Comparison of ENCODE assay signal across 1 cellular context in the genomic region with DNA sequence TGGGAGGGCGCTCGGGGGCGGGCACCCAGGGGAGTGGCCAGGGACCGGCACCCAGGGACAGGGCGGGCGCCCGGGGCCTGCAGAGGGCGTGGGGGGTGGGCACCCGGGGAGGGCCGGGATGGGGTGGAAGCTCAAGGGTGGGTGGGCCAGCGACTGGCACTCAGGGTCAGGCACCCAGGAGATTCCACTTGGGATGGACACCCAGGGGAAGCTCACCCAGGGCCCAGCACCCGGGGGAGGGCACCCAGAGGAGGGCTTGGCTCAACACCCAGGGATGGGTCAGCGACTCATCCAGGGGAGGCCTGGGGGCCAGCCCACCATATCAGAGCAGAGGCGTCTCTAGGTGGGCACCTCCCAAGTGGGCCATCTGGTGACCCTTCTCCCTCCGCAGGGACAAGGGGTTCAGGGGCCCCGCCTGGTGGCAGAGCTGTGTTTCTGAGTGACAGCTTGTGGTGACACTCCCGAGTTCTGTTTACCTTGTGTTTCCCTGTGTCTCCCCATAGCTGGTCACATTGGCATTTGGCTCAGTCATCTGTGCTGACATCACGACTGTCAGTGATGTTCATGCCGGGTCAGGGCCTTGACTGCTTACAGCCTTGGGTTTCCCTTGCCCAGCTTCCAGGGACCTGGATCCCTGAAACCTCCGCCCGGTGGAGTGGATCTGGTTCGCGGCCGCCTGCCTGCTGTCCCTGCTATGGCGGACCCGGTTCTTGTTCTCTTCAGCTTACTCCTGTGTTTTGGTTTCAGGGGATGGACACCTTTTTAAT.
TF ChIP-seq lines count a peak whose summit lies in the region.

No MANE protein-coding gene starts in this region.

TF ChIP-seq in HepG2, 621 proteins besides CTCF, POLR2A, EP300 and RAD21 (continued from another document and continues in another):
- TF ChIP-seq, protein P1, sequence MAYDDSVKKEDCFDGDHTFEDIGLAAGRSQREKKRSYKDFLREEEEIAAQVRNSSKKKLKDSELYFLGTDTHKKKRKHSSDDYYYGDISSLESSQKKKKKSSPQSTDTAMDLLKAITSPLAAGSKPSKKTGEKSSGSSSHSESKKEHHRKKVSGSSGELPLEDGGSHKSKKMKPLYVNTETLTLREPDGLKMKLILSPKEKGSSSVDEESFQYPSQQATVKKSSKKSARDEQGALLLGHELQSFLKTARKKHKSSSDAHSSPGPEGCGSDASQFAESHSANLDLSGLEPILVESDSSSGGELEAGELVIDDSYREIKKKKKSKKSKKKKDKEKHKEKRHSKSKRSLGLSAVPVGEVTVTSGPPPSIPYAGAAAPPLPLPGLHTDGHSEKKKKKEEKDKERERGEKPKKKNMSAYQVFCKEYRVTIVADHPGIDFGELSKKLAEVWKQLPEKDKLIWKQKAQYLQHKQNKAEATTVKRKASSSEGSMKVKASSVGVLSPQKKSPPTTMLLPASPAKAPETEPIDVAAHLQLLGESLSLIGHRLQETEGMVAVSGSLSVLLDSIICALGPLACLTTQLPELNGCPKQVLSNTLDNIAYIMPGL (CRISPR knock-in tag; IDR thresholded peaks at IDR 0.05; ENCODE audit: borderline replicate concordance in 1 of 2, low read depth in 1 of 2), result 0 out of 4 replicates have a peak, but pooled peaks of 1 of the 2 experiments have one; percentile 26
- TF ChIP-seq ZNF776 (CRISPR knock-in tag; IDR thresholded peaks at IDR 0.05) (peak; percentile 35; the same call in 1 of the 2 replicates), ONECUT2 (CRISPR knock-in tag; IDR thresholded peaks at IDR 0.05) (no peak), DNMT3B (CRISPR knock-in tag; conservative IDR thresholded peaks at IDR 0.05) (no peak), MZF1 (CRISPR knock-in tag; IDR thresholded peaks at IDR 0.05; ENCODE audit: borderline replicate concordance) (no peak), XRCC5 (optimal IDR thresholded peaks at IDR 0.05; ENCODE audit: low read length) (peak; percentile 27), ZNF124 (CRISPR knock-in tag; IDR thresholded peaks at IDR 0.05) (0 out of 2 replicates have a peak, but pooled peaks have one; percentile 54), ZNF256 (CRISPR knock-in tag; conservative IDR thresholded peaks at IDR 0.05) (no peak), MXD4 (CRISPR knock-in tag; IDR thresholded peaks at IDR 0.05) (0 out of 2 replicates have a peak, but pooled peaks have one; percentile 25), NFKB2 (CRISPR knock-in tag; IDR thresholded peaks at IDR 0.05; ENCODE audit: borderline replicate concordance) (0 out of 2 replicates have a peak, but pooled peaks have one; percentile 20), RORA (CRISPR knock-in tag; IDR thresholded peaks at IDR 0.05) (no peak)
- TF ChIP-seq, protein P2, sequence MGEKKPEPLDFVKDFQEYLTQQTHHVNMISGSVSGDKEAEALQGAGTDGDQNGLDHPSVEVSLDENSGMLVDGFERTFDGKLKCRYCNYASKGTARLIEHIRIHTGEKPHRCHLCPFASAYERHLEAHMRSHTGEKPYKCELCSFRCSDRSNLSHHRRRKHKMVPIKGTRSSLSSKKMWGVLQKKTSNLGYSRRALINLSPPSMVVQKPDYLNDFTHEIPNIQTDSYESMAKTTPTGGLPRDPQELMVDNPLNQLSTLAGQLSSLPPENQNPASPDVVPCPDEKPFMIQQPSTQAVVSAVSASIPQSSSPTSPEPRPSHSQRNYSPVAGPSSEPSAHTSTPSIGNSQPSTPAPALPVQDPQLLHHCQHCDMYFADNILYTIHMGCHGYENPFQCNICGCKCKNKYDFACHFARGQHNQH (CRISPR knock-in tag; IDR thresholded peaks at IDR 0.05), result 0 out of 2 replicates have a peak, but pooled peaks have one; percentile 37
- TF ChIP-seq, protein P3, sequence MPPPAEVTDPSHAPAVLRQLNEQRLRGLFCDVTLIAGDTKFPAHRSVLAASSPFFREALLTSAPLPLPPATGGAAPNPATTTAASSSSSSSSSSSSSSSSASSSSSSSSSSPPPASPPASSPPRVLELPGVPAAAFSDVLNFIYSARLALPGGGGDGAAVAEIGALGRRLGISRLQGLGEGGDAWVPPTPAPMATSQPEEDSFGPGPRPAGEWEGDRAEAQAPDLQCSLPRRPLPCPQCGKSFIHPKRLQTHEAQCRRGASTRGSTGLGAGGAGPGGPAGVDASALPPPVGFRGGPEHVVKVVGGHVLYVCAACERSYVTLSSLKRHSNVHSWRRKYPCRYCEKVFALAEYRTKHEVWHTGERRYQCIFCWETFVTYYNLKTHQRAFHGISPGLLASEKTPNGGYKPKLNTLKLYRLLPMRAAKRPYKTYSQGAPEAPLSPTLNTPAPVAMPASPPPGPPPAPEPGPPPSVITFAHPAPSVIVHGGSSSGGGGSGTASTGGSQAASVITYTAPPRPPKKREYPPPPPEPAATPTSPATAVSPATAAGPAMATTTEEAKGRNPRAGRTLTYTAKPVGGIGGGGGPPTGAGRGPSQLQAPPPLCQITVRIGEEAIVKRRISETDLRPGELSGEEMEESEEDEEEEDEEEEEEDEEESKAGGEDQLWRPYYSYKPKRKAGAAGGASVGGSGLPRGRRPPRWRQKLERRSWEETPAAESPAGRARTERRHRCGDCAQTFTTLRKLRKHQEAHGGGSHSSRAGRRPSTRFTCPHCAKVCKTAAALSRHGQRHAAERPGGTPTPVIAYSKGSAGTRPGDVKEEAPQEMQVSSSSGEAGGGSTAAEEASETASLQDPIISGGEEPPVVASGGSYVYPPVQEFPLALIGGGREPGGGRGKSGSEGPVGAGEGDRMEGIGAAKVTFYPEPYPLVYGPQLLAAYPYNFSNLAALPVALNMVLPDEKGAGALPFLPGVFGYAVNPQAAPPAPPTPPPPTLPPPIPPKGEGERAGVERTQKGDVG (CRISPR knock-in tag; IDR thresholded peaks at IDR 0.05; ENCODE audit: borderline replicate concordance), result peak; percentile 41; the same call in 1 of the 2 replicates
- TF ChIP-seq, protein P4, sequence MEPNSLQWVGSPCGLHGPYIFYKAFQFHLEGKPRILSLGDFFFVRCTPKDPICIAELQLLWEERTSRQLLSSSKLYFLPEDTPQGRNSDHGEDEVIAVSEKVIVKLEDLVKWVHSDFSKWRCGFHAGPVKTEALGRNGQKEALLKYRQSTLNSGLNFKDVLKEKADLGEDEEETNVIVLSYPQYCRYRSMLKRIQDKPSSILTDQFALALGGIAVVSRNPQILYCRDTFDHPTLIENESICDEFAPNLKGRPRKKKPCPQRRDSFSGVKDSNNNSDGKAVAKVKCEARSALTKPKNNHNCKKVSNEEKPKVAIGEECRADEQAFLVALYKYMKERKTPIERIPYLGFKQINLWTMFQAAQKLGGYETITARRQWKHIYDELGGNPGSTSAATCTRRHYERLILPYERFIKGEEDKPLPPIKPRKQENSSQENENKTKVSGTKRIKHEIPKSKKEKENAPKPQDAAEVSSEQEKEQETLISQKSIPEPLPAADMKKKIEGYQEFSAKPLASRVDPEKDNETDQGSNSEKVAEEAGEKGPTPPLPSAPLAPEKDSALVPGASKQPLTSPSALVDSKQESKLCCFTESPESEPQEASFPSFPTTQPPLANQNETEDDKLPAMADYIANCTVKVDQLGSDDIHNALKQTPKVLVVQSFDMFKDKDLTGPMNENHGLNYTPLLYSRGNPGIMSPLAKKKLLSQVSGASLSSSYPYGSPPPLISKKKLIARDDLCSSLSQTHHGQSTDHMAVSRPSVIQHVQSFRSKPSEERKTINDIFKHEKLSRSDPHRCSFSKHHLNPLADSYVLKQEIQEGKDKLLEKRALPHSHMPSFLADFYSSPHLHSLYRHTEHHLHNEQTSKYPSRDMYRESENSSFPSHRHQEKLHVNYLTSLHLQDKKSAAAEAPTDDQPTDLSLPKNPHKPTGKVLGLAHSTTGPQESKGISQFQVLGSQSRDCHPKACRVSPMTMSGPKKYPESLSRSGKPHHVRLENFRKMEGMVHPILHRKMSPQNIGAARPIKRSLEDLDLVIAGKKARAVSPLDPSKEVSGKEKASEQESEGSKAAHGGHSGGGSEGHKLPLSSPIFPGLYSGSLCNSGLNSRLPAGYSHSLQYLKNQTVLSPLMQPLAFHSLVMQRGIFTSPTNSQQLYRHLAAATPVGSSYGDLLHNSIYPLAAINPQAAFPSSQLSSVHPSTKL (CRISPR knock-in tag; IDR thresholded peaks at IDR 0.05), result peak; percentile 42; the same call in 1 of the 2 replicates
- TF ChIP-seq, protein P5, sequence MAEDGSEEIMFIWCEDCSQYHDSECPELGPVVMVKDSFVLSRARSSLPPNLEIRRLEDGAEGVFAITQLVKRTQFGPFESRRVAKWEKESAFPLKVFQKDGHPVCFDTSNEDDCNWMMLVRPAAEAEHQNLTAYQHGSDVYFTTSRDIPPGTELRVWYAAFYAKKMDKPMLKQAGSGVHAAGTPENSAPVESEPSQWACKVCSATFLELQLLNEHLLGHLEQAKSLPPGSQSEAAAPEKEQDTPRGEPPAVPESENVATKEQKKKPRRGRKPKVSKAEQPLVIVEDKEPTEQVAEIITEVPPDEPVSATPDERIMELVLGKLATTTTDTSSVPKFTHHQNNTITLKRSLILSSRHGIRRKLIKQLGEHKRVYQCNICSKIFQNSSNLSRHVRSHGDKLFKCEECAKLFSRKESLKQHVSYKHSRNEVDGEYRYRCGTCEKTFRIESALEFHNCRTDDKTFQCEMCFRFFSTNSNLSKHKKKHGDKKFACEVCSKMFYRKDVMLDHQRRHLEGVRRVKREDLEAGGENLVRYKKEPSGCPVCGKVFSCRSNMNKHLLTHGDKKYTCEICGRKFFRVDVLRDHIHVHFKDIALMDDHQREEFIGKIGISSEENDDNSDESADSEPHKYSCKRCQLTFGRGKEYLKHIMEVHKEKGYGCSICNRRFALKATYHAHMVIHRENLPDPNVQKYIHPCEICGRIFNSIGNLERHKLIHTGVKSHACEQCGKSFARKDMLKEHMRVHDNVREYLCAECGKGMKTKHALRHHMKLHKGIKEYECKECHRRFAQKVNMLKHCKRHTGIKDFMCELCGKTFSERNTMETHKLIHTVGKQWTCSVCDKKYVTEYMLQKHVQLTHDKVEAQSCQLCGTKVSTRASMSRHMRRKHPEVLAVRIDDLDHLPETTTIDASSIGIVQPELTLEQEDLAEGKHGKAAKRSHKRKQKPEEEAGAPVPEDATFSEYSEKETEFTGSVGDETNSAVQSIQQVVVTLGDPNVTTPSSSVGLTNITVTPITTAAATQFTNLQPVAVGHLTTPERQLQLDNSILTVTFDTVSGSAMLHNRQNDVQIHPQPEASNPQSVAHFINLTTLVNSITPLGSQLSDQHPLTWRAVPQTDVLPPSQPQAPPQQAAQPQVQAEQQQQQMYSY (CRISPR knock-in tag; IDR thresholded peaks at IDR 0.05), result no peak
- TF ChIP-seq, protein P6, sequence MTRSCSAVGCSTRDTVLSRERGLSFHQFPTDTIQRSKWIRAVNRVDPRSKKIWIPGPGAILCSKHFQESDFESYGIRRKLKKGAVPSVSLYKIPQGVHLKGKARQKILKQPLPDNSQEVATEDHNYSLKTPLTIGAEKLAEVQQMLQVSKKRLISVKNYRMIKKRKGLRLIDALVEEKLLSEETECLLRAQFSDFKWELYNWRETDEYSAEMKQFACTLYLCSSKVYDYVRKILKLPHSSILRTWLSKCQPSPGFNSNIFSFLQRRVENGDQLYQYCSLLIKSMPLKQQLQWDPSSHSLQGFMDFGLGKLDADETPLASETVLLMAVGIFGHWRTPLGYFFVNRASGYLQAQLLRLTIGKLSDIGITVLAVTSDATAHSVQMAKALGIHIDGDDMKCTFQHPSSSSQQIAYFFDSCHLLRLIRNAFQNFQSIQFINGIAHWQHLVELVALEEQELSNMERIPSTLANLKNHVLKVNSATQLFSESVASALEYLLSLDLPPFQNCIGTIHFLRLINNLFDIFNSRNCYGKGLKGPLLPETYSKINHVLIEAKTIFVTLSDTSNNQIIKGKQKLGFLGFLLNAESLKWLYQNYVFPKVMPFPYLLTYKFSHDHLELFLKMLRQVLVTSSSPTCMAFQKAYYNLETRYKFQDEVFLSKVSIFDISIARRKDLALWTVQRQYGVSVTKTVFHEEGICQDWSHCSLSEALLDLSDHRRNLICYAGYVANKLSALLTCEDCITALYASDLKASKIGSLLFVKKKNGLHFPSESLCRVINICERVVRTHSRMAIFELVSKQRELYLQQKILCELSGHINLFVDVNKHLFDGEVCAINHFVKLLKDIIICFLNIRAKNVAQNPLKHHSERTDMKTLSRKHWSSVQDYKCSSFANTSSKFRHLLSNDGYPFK (CRISPR knock-in tag; IDR thresholded peaks at IDR 0.05; ENCODE audit: borderline replicate concordance), result 0 out of 2 replicates have a peak, but pooled peaks have one; percentile 46
- TF ChIP-seq, protein P7, sequence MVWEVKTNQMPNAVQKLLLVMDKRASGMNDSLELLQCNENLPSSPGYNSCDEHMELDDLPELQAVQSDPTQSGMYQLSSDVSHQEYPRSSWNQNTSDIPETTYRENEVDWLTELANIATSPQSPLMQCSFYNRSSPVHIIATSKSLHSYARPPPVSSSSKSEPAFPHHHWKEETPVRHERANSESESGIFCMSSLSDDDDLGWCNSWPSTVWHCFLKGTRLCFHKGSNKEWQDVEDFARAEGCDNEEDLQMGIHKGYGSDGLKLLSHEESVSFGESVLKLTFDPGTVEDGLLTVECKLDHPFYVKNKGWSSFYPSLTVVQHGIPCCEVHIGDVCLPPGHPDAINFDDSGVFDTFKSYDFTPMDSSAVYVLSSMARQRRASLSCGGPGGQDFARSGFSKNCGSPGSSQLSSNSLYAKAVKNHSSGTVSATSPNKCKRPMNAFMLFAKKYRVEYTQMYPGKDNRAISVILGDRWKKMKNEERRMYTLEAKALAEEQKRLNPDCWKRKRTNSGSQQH (CRISPR knock-in tag; IDR thresholded peaks at IDR 0.05; ENCODE audit: low read depth), result 0 out of 2 replicates have a peak, but pooled peaks have one; percentile 47
- TF ChIP-seq, protein P8, sequence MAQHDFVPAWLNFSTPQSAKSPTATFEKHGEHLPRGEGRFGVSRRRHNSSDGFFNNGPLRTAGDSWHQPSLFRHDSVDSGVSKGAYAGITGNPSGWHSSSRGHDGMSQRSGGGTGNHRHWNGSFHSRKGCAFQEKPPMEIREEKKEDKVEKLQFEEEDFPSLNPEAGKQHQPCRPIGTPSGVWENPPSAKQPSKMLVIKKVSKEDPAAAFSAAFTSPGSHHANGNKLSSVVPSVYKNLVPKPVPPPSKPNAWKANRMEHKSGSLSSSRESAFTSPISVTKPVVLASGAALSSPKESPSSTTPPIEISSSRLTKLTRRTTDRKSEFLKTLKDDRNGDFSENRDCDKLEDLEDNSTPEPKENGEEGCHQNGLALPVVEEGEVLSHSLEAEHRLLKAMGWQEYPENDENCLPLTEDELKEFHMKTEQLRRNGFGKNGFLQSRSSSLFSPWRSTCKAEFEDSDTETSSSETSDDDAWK (CRISPR knock-in tag; IDR thresholded peaks at IDR 0.05), result no peak
- TF ChIP-seq, protein P9, sequence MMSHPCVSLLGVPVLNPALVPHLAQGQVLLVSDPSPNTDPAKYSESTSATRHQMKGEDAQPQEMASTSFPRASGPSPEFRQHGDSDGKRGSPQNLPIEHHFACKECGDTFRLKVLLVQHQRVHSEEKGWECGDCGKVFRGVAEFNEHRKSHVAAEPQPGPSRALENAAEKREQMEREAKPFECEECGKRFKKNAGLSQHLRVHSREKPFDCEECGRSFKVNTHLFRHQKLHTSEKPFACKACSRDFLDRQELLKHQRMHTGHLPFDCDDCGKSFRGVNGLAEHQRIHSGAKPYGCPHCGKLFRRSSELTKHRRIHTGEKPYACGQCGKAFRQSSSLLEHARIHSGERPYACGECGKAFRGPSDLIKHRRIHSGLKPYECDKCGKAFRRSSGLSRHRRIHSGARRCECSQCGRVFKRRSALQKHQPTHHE (CRISPR knock-in tag; IDR thresholded peaks at IDR 0.05; ENCODE audit: borderline replicate concordance), result no peak
